Comparison of ENCODE assay signal across 23 cellular contexts in genomic region chr2:152761171-152761570, GRCh38.
"Had no signal": no experiment of that assay in that cellular context is flagged by ENCODE, and none has a peak within 500 bp of the region (broad histone marks: within the 10 kb centered on the region; RNA-seq: fewer than 3 reads in every experiment).

No MANE protein-coding gene starts in this region.

- H3K4me2 ChIP-seq: hepatocyte, smooth muscle cell had no signal

- H3K27me3 ChIP-seq: hepatocyte, stomach had no signal

- DNase-seq: activated CD4-positive, alpha-beta T cell treated with anti-CD3 and anti-CD28 coated beads, Interleukin-2, amount 10 ng/mL, durations not matched to agents 7 days and 5 days; activated CD4-positive, CD25-positive, alpha-beta regulatory T cell treated with anti-CD3 and anti-CD28 coated beads, Interleukin-2, amount 50 U/mL, for 72 hours; activated CD8-positive, alpha-beta memory T cell treated with anti-CD3 and anti-CD28 coated beads, Interleukin-2, amount 10 ng/mL, durations not matched to agents 7 days and 5 days; activated CD8-positive, alpha-beta T cell treated with anti-CD3 and anti-CD28 coated beads for 36 hours; activated effector memory CD4-positive, alpha-beta T cell treated with anti-CD3 and anti-CD28 coated beads, Interleukin-2, amount 50 U/mL, for 16 hours; activated naive CD4-positive, alpha-beta T cell treated with anti-CD3 and anti-CD28 coated beads, Interleukin-2, amount 50 U/mL, for 16 hours; activated naive CD8-positive, alpha-beta T cell treated with anti-CD3 and anti-CD28 coated beads, Interleukin-2, amount 50 U/mL, for 24 hours; activated T-cell treated with anti-CD3 and anti-CD28 coated beads for 4 hours; anterior cingulate cortex; glutamatergic neuron; immature natural killer cell; lower lobe of right lung; midbrain; natural killer cell; stimulated activated CD4-positive, alpha-beta T cell treated with anti-CD3 and anti-CD28 coated beads, Interleukin-15, amount 100 ng/mL, for 24 hours; stomach; T-cell; WERI-Rb-1 had no signal

- H3K4me1 Mint-ChIP-seq: activated CD4-positive, alpha-beta T cell treated with anti-CD3 and anti-CD28 coated beads, Interleukin-2, amount 10 ng/mL, durations not matched to agents 7 days and 5 days; activated CD8-positive, alpha-beta memory T cell treated with anti-CD3 and anti-CD28 coated beads, Interleukin-2, amount 10 ng/mL, durations not matched to agents 7 days and 5 days; activated naive CD8-positive, alpha-beta T cell treated with anti-CD3 and anti-CD28 coated beads, Interleukin-2, amount 50 U/mL, for 24 hours; immature natural killer cell; natural killer cell; stimulated activated memory B cell treated with anti-CD40 and anti-IgM and Interleukin-4, amounts not matched to agents 10 μg/mL and 1 μg/mL and 100 μg/mL, for 72 hours; T-cell had no signal

- H3K4me1 ChIP-seq: lower lobe of right lung, stomach had no signal

- H3K9me3 ChIP-seq: lower lobe of right lung, stomach had no signal

- H2AFZ ChIP-seq: hepatocyte had no signal

- H3K36me3 Mint-ChIP-seq: natural killer cell had no signal

- H3K27ac Mint-ChIP-seq: activated CD4-positive, alpha-beta T cell treated with anti-CD3 and anti-CD28 coated beads, Interleukin-2, amount 10 ng/mL, durations not matched to agents 7 days and 5 days; activated CD8-positive, alpha-beta memory T cell treated with anti-CD3 and anti-CD28 coated beads, Interleukin-2, amount 10 ng/mL, durations not matched to agents 7 days and 5 days; activated CD8-positive, alpha-beta T cell treated with anti-CD3 and anti-CD28 coated beads for 36 hours; activated naive CD8-positive, alpha-beta T cell treated with anti-CD3 and anti-CD28 coated beads, Interleukin-2, amount 50 U/mL, for 24 hours; natural killer cell; stimulated activated memory B cell treated with anti-CD40 and anti-IgM and Interleukin-4, amounts not matched to agents 10 μg/mL and 1 μg/mL and 100 μg/mL, for 72 hours; T-cell; T-helper 2 cell treated with Interferon-gamma antibody and Interleukin-4, amounts not matched to agents 5 μg/mL and 100 μg/mL, for 36 hours had no signal

- H3K4me3 Mint-ChIP-seq: activated CD4-positive, alpha-beta T cell treated with anti-CD3 and anti-CD28 coated beads, Interleukin-2, amount 10 ng/mL, durations not matched to agents 7 days and 5 days; activated CD8-positive, alpha-beta memory T cell treated with anti-CD3 and anti-CD28 coated beads, Interleukin-2, amount 10 ng/mL, durations not matched to agents 7 days and 5 days; activated CD8-positive, alpha-beta T cell treated with anti-CD3 and anti-CD28 coated beads for 36 hours; activated naive CD8-positive, alpha-beta T cell treated with anti-CD3 and anti-CD28 coated beads, Interleukin-2, amount 50 U/mL, for 24 hours; immature natural killer cell; natural killer cell; stimulated activated memory B cell treated with anti-CD40 and anti-IgM and Interleukin-4, amounts not matched to agents 10 μg/mL and 1 μg/mL and 100 μg/mL, for 72 hours; T-cell; T-helper 2 cell treated with Interferon-gamma antibody and Interleukin-4, amounts not matched to agents 5 μg/mL and 100 μg/mL, for 36 hours had no signal

- H3K27ac ChIP-seq: hepatocyte, stomach, WERI-Rb-1 had no signal

- H3K4me3 ChIP-seq: hepatocyte, lower lobe of right lung, smooth muscle cell, stomach had no signal

- H3K27me3 Mint-ChIP-seq: activated CD4-positive, alpha-beta T cell treated with anti-CD3 and anti-CD28 coated beads, Interleukin-2, amount 10 ng/mL, durations not matched to agents 7 days and 5 days; activated CD8-positive, alpha-beta memory T cell treated with anti-CD3 and anti-CD28 coated beads, Interleukin-2, amount 10 ng/mL, durations not matched to agents 7 days and 5 days; activated CD8-positive, alpha-beta T cell treated with anti-CD3 and anti-CD28 coated beads for 36 hours; activated naive CD8-positive, alpha-beta T cell treated with anti-CD3 and anti-CD28 coated beads, Interleukin-2, amount 50 U/mL, for 24 hours; stimulated activated memory B cell treated with anti-CD40 and anti-IgM and Interleukin-4, amounts not matched to agents 10 μg/mL and 1 μg/mL and 100 μg/mL, for 72 hours; T-cell had no signal

- ATAC-seq: activated CD8-positive, alpha-beta memory T cell treated with anti-CD3 and anti-CD28 coated beads, Interleukin-2, amount 10 ng/mL, durations not matched to agents 7 days and 5 days; activated CD8-positive, alpha-beta T cell treated with anti-CD3 and anti-CD28 coated beads for 36 hours; activated naive CD8-positive, alpha-beta T cell treated with anti-CD3 and anti-CD28 coated beads, Interleukin-2, amount 50 U/mL, for 24 hours; left lobe of liver; lower lobe of right lung; natural killer cell; stimulated activated memory B cell treated with anti-CD40 and anti-IgM and Interleukin-4, amounts not matched to agents 10 μg/mL and 1 μg/mL and 100 μg/mL, for 72 hours; T-cell had no signal

- H3K9me3 Mint-ChIP-seq: activated CD4-positive, alpha-beta T cell treated with anti-CD3 and anti-CD28 coated beads, Interleukin-2, amount 10 ng/mL, durations not matched to agents 7 days and 5 days; activated CD8-positive, alpha-beta T cell treated with anti-CD3 and anti-CD28 coated beads for 36 hours; activated naive CD8-positive, alpha-beta T cell treated with anti-CD3 and anti-CD28 coated beads, Interleukin-2, amount 50 U/mL, for 24 hours; immature natural killer cell; natural killer cell; stimulated activated memory B cell treated with anti-CD40 and anti-IgM and Interleukin-4, amounts not matched to agents 10 μg/mL and 1 μg/mL and 100 μg/mL, for 72 hours; T-cell; T-helper 2 cell treated with Interferon-gamma antibody and Interleukin-4, amounts not matched to agents 5 μg/mL and 100 μg/mL, for 36 hours had no signal
